11 cellular contexts compared by ENCODE assay signal in the genomic region with DNA sequence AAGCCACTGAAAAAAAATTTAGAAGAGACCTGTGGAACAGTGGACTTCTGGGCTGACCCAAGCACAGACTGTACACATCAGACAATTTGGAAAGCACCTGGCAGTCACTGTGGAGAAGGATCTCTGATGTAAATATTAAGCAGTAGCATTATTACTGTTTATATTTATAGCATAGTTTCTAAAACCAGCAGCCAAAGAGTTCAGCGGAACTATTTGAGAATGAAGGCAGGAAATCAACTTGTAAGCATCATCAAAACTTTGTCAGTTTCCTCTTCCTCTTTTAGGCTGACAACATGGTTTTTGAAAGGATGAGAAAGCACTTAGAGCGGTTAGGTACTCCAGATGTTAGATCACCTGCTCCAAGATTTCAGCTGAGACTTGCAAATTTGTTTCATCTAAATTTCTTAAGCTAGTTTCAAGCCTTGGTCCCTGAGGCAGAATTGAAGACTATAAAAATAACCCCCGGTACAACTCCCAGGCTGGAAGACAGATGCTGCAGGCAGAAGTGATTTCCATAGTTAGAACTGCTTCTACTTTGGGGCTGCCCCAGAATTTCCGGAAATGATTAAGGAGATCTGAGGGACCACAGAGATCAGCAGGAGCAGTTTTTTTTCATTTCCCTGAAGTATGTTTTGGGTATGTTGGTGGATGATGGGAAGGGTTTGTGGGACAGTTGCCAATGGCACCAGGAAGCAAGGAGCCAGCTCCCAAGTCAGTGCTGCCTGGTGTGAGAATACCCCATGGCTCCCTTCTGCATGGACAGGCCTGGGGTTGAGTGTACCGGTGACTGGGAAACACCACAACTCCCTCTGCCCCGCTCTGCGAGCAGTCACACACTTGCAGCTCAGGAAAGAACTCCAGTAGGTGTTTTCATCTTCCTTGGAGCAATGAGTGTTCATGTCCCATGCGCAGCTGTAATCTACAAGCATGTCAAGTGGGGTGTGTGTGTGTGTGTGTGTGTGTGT.
DNase-seq lines count a peak whose midpoint lies in the region; ATAC-seq, FAIRE-seq and TF ChIP-seq lines count a peak whose summit lies in the region.
"Had no signal": no experiment of that assay in that cellular context is flagged by ENCODE, and none has a peak within 500 bp of the region (broad histone marks: within the 10 kb centered on the region; RNA-seq: fewer than 3 reads in every experiment).

No MANE protein-coding gene starts in this region.

- WGBS in lower leg skin, 2 donors, result 64 to 65% methylated on average over 8 of the region's 8 CpGs

- no peak for TF ChIP-seq POLR2A in lower leg skin (IDR thresholded peaks at IDR 0.05)

- TF ChIP-seq CTCF in GM12865 (IDR thresholded peaks at IDR 0.05; ENCODE audit: insufficient read depth, low read depth, low read length, missing control alignments) (no peak), GM20000 (IDR thresholded peaks at IDR 0.05; ENCODE audit: extremely low read depth, missing control alignments) (no peak), kidney (IDR thresholded peaks at IDR 0.05; ENCODE audit: borderline replicate concordance, extremely low read depth, insufficient read depth) (no peak), lower leg skin (IDR thresholded peaks at IDR 0.05) (no peak)

- no peaks in the 10 kb centered on the region for H3K9me3 ChIP-seq in kidney (ENCODE audit: control insufficient read depth in 1 of 2, low read length in 2 of 2)

- no peaks in the 10 kb centered on the region for H3K36me3 ChIP-seq in kidney (ENCODE audit: control insufficient read depth in 1 of 2, insufficient read depth in 2 of 2, low read length in 2 of 2)
- H3K36me3 ChIP-seq: gastroesophageal sphincter, upper lobe of left lung had no signal

- no peak overlapping the region for H3K4me3 ChIP-seq in GM12865 (ENCODE audit: low read depth, low read length)
- H3K4me3 ChIP-seq in kidney (ENCODE audit: low read length in 2 of 2), result no peak overlapping the region
- no peak overlapping the region for H3K4me3 ChIP-seq in lower leg skin (ENCODE audit: low read depth, poor library complexity, severe bottlenecking)
- H3K4me3 ChIP-seq: gastroesophageal sphincter, upper lobe of left lung had no signal

- no peak overlapping the region for H3K9ac ChIP-seq in kidney (ENCODE audit: low read length in 2 of 2)

- no peaks in the 10 kb centered on the region for H3K4me1 ChIP-seq in kidney (ENCODE audit: control insufficient read depth in 1 of 2, insufficient read depth in 1 of 2, low read depth in 1 of 2, low read length in 2 of 2)

- intact Hi-C loops in kidney (cut with DNase I) (no loop called here), lower leg skin (cut with DNase I; ENCODE audit: low total_unique reads) (no loop called here)

- no peak for FAIRE-seq in kidney (lab: Jason Lieb, UNC)

- no peak overlapping the region for H3K27ac ChIP-seq in kidney (ENCODE audit: low read depth in 2 of 2, low read length in 2 of 2)
- H3K27ac ChIP-seq: gastroesophageal sphincter, upper lobe of left lung had no signal

- ATAC-seq in HG03439 (IDR thresholded peaks at IDR 0.05; ENCODE audit: unreplicated experiment) (peak; percentile 58), GM19467 (IDR thresholded peaks at IDR 0.05; ENCODE audit: unreplicated experiment) (no peak)
- ATAC-seq: gastroesophageal sphincter had no signal

- DNase-seq in GM12865 (ENCODE audit: low read depth) (peak; percentile 38), GM20000 (ENCODE audit: low spot score) (peak; percentile 13), germinal center (ENCODE audit: low spot score) (peak; percentile 74), kidney (no peak), lower leg skin (ENCODE audit: low spot score in 2 of 2) (no peak), activated gamma-delta T cell (lab: John Stamatoyannopoulos, UW) (no peak)
- DNase-seq: stimulated activated CD4-positive, alpha-beta T cell treated with anti-CD3 and anti-CD28 coated beads, Interleukin-4, amount 100 ng/mL, for 1 hour; upper lobe of left lung had no signal

Comparison
In these comparisons a context has a peak if more than half of its experiments do, and no peak if none do; other contexts are left out.
1. DNase-seq: peak in GM12865 (single experiment), GM20000 (single experiment) and germinal center (single experiment); none in kidney (single experiment), lower leg skin (0 of 2) and activated gamma-delta T cell (single experiment).